12 cellular contexts compared by ENCODE assay signal in genomic region chr1:246609632-246610031, GRCh38. TPM values are rescaled to one million over a fixed set of nuclear protein-coding genes. Genes with fewer than 3 reads are reported as not detected.
A peak's percentile ranks its signal among the peaks of the same experiment; 100 is the strongest.
DNase-seq lines count a peak whose midpoint lies in the region; ATAC-seq and TF ChIP-seq lines count a peak whose summit lies in the region.
"Had no signal": no experiment of that assay in that cellular context is flagged by ENCODE, and none has a peak within 500 bp of the region (broad histone marks: within the 10 kb centered on the region; RNA-seq: fewer than 3 reads in every experiment).

No MANE protein-coding gene starts in this region.

- no peak for TF ChIP-seq POLR2A in ovary (IDR thresholded peaks at IDR 0.05)

- no peak for TF ChIP-seq EP300 in ovary (IDR thresholded peaks at IDR 0.05)

- no peaks in the 10 kb centered on the region for H3K27me3 ChIP-seq in adipocyte (replicated peaks; ENCODE audit: control insufficient read depth, insufficient read depth, low read length)
- no peaks in the 10 kb centered on the region for H3K27me3 ChIP-seq in ovary
- H3K27me3 ChIP-seq: tibial artery had no signal

- H3K9ac ChIP-seq in adipocyte (ENCODE audit: low read length) = no peak overlapping the region

- no peak overlapping the region for H3K4me3 ChIP-seq in adipocyte (ENCODE audit: low read length)
- H3K4me3 ChIP-seq in mesodermal cell (ENCODE audit: extremely low read depth, insufficient read depth, low read length, poor library complexity, severe bottlenecking) = no peak overlapping the region
- H3K4me3 ChIP-seq in ovary = no peak overlapping the region
- H3K4me3 ChIP-seq: tibial artery had no signal

- intact Hi-C loops in ovary (cut with DNase I) = no loop called here

- WGBS in mesodermal cell (ENCODE audit: insufficient coverage in 2 of 2), 2 experiments = 100% methylated on average over 1 to 2 of the region's 4 CpGs
- WGBS in ovary, 3 donors = 90 to 94% (median 92%) methylated on average over 4 of the region's 4 CpGs

- peak overlapping the region; percentile 76 for H3K27ac ChIP-seq in mesodermal cell (ENCODE audit: low read depth, low read length, severe bottlenecking)
- no peak overlapping the region for H3K27ac ChIP-seq in ovary

- H3K36me3 ChIP-seq in adipocyte (ENCODE audit: control insufficient read depth, insufficient read depth, low read length, severe bottlenecking) = no peaks in the 10 kb centered on the region
- no peaks in the 10 kb centered on the region for H3K36me3 ChIP-seq in mesodermal cell (ENCODE audit: control insufficient read depth, insufficient read depth, low read length)
- H3K36me3 ChIP-seq in ovary = no peaks in the 10 kb centered on the region
- H3K36me3 ChIP-seq: tibial artery had no signal

- ATAC-seq in GM19397 (IDR thresholded peaks at IDR 0.05; ENCODE audit: unreplicated experiment) = no peak

- H3K9me3 ChIP-seq in adipocyte (ENCODE audit: control insufficient read depth, low read length) = no peaks in the 10 kb centered on the region
- no peaks in the 10 kb centered on the region for H3K9me3 ChIP-seq in mesodermal cell (ENCODE audit: control insufficient read depth, low read length)
- no peaks in the 10 kb centered on the region for H3K9me3 ChIP-seq in ovary
- H3K9me3 ChIP-seq: Caco-2, tibial artery had no signal

- no peak for TF ChIP-seq CTCF in ovary (IDR thresholded peaks at IDR 0.05)

- H3K4me1 ChIP-seq in adipocyte (ENCODE audit: control insufficient read depth, insufficient read depth, low read length) = peaks cover 30% of the 10 kb centered on the region
- H3K4me1 ChIP-seq in mesodermal cell (ENCODE audit: control insufficient read depth, insufficient read depth, low read length, poor library complexity, severe bottlenecking) = peaks cover 8% of the 10 kb centered on the region
- H3K4me1 ChIP-seq in ovary (ENCODE audit: insufficient read depth) = peaks cover 6% of the 10 kb centered on the region

- peak; percentile 79 for DNase-seq in A172 (ENCODE audit: low spot score)
- DNase-seq in EH (ENCODE audit: low read depth) = peak; percentile 86
- DNase-seq in adipocyte (ENCODE audit: low read depth) = peak; percentile 33
- no peak for DNase-seq in stimulated activated CD4-positive, alpha-beta T cell treated with anti-CD3 and anti-CD28 coated beads, Interleukin-2, amount 100 ng/mL, for 48 hours
- no peak for DNase-seq in ovary
- DNase-seq in activated CD8-positive, alpha-beta memory T cell treated with anti-CD3 and anti-CD28 coated beads, Interleukin-2, amount 50 U/mL, for 48 hours = no peak
- DNase-seq: NCI-H1417 treated with DMSO at 0.1 percent for 48 hours, nephron progenitor cell had no signal

RNA-seq across cellular contexts. Expression of gene CNST, which starts 43.4 kb away (rescaled TPM):
- total RNA-seq in A172 (2014; rRNA removed; shearing (Covaris generic)) = 19.2 and 23.0 TPM in 2 replicates
- 9.8 TPM for polyA plus RNA-seq in mesodermal cell (2013, experiment 1 of 2)
- polyA plus RNA-seq in mesodermal cell (2013, experiment 2 of 2) = 9.9 TPM
- total RNA-seq in ovary = 10 to 100 TPM; 16.0 to 31.2 (median 23.5) TPM
- 10 to 100 TPM in 1 of 2 donors, 1 to 10 TPM in 1; 8.7 to 17.3 TPM for polyA plus RNA-seq in ovary

RNA-seq across cellular contexts. Expression of gene TFB2M, which starts 43.6 kb away (rescaled TPM):
- total RNA-seq in A172 (2014; rRNA removed; shearing (Covaris generic)) = 37.8 and 40.1 TPM in 2 replicates
- 14.1 TPM for polyA plus RNA-seq in mesodermal cell (2013, experiment 1 of 2)
- 15.8 TPM for polyA plus RNA-seq in mesodermal cell (2013, experiment 2 of 2)
- 1 to 10 TPM; 7.1 to 9.8 (median 9.0) TPM for total RNA-seq in ovary
- polyA plus RNA-seq in ovary = 1 to 10 TPM; 7.6 to 9.4 TPM

Comparison
In these comparisons a context has a peak if more than half of its experiments do, and no peak if none do; other contexts are left out.
1. DNase-seq: peak in A172 (single experiment), EH (single experiment) and adipocyte (single experiment); none in stimulated activated CD4-positive, alpha-beta T cell treated with anti-CD3 and anti-CD28 coated beads, Interleukin-2, amount 100 ng/mL, for 48 hours (0 of 2), ovary (0 of 5) and activated CD8-positive, alpha-beta memory T cell treated with anti-CD3 and anti-CD28 coated beads, Interleukin-2, amount 50 U/mL, for 48 hours (single experiment).